Comparison of ENCODE assay signal across 24 cellular contexts in genomic region chrX:43809463-43809862, GRCh38.
DNase-seq lines count a peak whose midpoint lies in the region; ATAC-seq and TF ChIP-seq lines count a peak whose summit lies in the region.
"Had no signal": no experiment of that assay in that cellular context is flagged by ENCODE, and none has a peak within 500 bp of the region (broad histone marks: within the 10 kb centered on the region; RNA-seq: fewer than 3 reads in every experiment).

No MANE protein-coding gene starts in this region.

- no peak overlapping the region for H3K27ac Mint-ChIP-seq in type B pancreatic cell
- H3K27ac Mint-ChIP-seq: activated CD4-positive, alpha-beta T cell treated with anti-CD3 and anti-CD28 coated beads, Interleukin-2, amount 10 ng/mL, durations not matched to agents 7 days and 5 days; H9; nephron progenitor cell; stimulated activated effector memory CD8-positive, alpha-beta T cell treated with anti-CD3 and anti-CD28 coated beads, Interleukin-12 subunit alpha, Interleukin-12 subunit beta, amount 100 ng/mL, for 72 hours had no signal

- no peaks in the 10 kb centered on the region for H3K9me3 ChIP-seq in PC-3 (ENCODE audit: low read length)
- H3K9me3 ChIP-seq: heart right ventricle, tibial nerve had no signal

- H3K27me3 Mint-ChIP-seq in type B pancreatic cell = no peaks in the 10 kb centered on the region

- no peaks in the 10 kb centered on the region for H3F3A ChIP-seq in PC-3 (ENCODE audit: low read length, unreplicated experiment)

- TF ChIP-seq CTCF in AG10803 (conservative IDR thresholded peaks at IDR 0.05; ENCODE audit: low read length) (no peak), PC-3 (conservative IDR thresholded peaks at IDR 0.05; ENCODE audit: low read depth, low read length) (no peak), type B pancreatic cell (conservative IDR thresholded peaks at IDR 0.05) (no peak)

- no peaks in the 10 kb centered on the region for H3K9me3 Mint-ChIP-seq in type B pancreatic cell
- H3K9me3 Mint-ChIP-seq: activated CD4-positive, alpha-beta T cell treated with anti-CD3 and anti-CD28 coated beads, Interleukin-2, amount 10 ng/mL, durations not matched to agents 7 days and 5 days; stimulated activated effector memory CD8-positive, alpha-beta T cell treated with anti-CD3 and anti-CD28 coated beads, Interleukin-12 subunit alpha, Interleukin-12 subunit beta, amount 100 ng/mL, for 72 hours had no signal

- H3K79me2 ChIP-seq in PC-3 (ENCODE audit: low read length) = no peaks in the 10 kb centered on the region

- H3K9me2 ChIP-seq in PC-3 (replicated peaks; ENCODE audit: low read length) = no peaks in the 10 kb centered on the region

- no peak overlapping the region for H3K9ac ChIP-seq in PC-3 (ENCODE audit: low read length)

- H3K36me3 Mint-ChIP-seq in type B pancreatic cell = no peaks in the 10 kb centered on the region
- H3K36me3 Mint-ChIP-seq: stimulated activated effector memory CD8-positive, alpha-beta T cell treated with anti-CD3 and anti-CD28 coated beads, Interleukin-12 subunit alpha, Interleukin-12 subunit beta, amount 100 ng/mL, for 72 hours had no signal

- no peaks in the 10 kb centered on the region for H3K36me3 ChIP-seq in PC-3 (ENCODE audit: low read depth, low read length)
- H3K36me3 ChIP-seq: heart right ventricle, tibial nerve had no signal

- intact Hi-C loops in PC-3 (cut with micrococcal nuclease) = loop anchor here (5.0 to 10.0 kb wide), 2 partner anchors 52 to 155 kb away; partner anchors contain the start of gene MAOA
- intact Hi-C loops in sciatic nerve (cut with DNase I) = no loop called here

- POLR2A ChIA-PET in PC-3 (lab: Charles Lee; ENCODE audit: unreplicated experiment) = no interaction called here

- H3K4me1 ChIP-seq in PC-3 (ENCODE audit: insufficient read depth, low read length) = peaks cover 25% of the 10 kb centered on the region
- H3K4me1 ChIP-seq: tibial nerve had no signal

- H3K4me1 Mint-ChIP-seq in type B pancreatic cell (ENCODE audit: unreplicated experiment) = no peaks in the 10 kb centered on the region
- H3K4me1 Mint-ChIP-seq: H9, nephron progenitor cell had no signal

- H3K4me3 ChIP-seq in AG10803 (ENCODE audit: low read length) (no peak overlapping the region), PC-3 (ENCODE audit: low read length) (no peak overlapping the region)
- H3K4me3 ChIP-seq: heart right ventricle, tibial nerve had no signal

- CTCF ChIA-PET in PC-3 (lab: Charles Lee) = no interaction called here

- no TSS peak for BruUV-seq in PC-3 (replicated peaks; lab: Mats Ljungman, UMichigan)

- DNase-seq in AG10803 (ENCODE audit: low read depth) = peak; percentile 43
- peak; percentile 67 for DNase-seq in PC-3
- peak; percentile 67 for DNase-seq in fibroblast of peridontal ligament (ENCODE audit: extremely low read depth)
- no peak for DNase-seq in sciatic nerve (ENCODE audit: low spot score)
- no peak for DNase-seq in ecto neural progenitor cell (ENCODE audit: low spot score)
- DNase-seq in type B pancreatic cell (ENCODE audit: extremely low spot score, unreplicated experiment) = no peak
- DNase-seq in COLO668 (lab: John Stamatoyannopoulos, UW; ENCODE audit: unreplicated experiment) = no peak
- DNase-seq: activated CD4-positive, alpha-beta T cell treated with anti-CD3 and anti-CD28 coated beads, Interleukin-2, amount 10 ng/mL, durations not matched to agents 7 days and 5 days; activated CD8-positive, alpha-beta memory T cell treated with anti-CD3 and anti-CD28 coated beads, Interleukin-2, amount 50 U/mL, for 4 hours; activated gamma-delta T cell treated with Interleukin-2 at 50 U/mL for 16 hours; AML-193; Calu3; cortex of kidney; H9; heart right ventricle; mesendoderm; NCI-H2029 treated with DMSO at 0.1 percent for 48 hours; NCI-H446 treated with DMSO at 0.1 percent for 48 hours; nephron progenitor cell; stimulated activated CD4-positive, alpha-beta T cell treated with anti-CD3 and anti-CD28 coated beads, Interleukin-15, amount 100 ng/mL, for 24 hours had no signal

- no peaks in the 10 kb centered on the region for H4K20me1 ChIP-seq in PC-3 (ENCODE audit: low read length)

- peak; percentile 41 for ATAC-seq in PC-3
- ATAC-seq in sciatic nerve = peak; percentile 90
- no peak for ATAC-seq in GM18867 (IDR thresholded peaks at IDR 0.05; ENCODE audit: unreplicated experiment)
- ATAC-seq: stimulated activated effector memory CD8-positive, alpha-beta T cell treated with anti-CD3 and anti-CD28 coated beads, Interleukin-12 subunit alpha, Interleukin-12 subunit beta, amount 100 ng/mL, for 72 hours had no signal

- H3K27ac ChIP-seq in PC-3 (ENCODE audit: low read length) = peak overlapping the region; percentile 73
- H3K27ac ChIP-seq: RWPE1 had no signal

- H3K4me3 Mint-ChIP-seq in type B pancreatic cell = no peak overlapping the region
- H3K4me3 Mint-ChIP-seq: activated CD4-positive, alpha-beta T cell treated with anti-CD3 and anti-CD28 coated beads, Interleukin-2, amount 10 ng/mL, durations not matched to agents 7 days and 5 days; H9; nephron progenitor cell; stimulated activated effector memory CD8-positive, alpha-beta T cell treated with anti-CD3 and anti-CD28 coated beads, Interleukin-12 subunit alpha, Interleukin-12 subunit beta, amount 100 ng/mL, for 72 hours had no signal

- no peak overlapping the region for H2AFZ ChIP-seq in PC-3 (ENCODE audit: low read length)

- peak overlapping the region; percentile 36 for H3K4me2 ChIP-seq in PC-3 (ENCODE audit: low read length)

- no peaks in the 10 kb centered on the region for H3K27me3 ChIP-seq in PC-3 (ENCODE audit: low read length)

Comparison
In these comparisons a context has a peak if more than half of its experiments do, and no peak if none do; other contexts are left out.
1. DNase-seq: peak in AG10803 (single experiment), PC-3 (single experiment) and fibroblast of peridontal ligament (single experiment); none in sciatic nerve (single experiment), ecto neural progenitor cell (single experiment), type B pancreatic cell (single experiment) and COLO668 (single experiment).